Comparison of ENCODE assay signal across 17 cellular contexts in genomic region chr13:100040196-100040595, GRCh38. TPM values are rescaled to one million over a fixed set of nuclear protein-coding genes. Genes with fewer than 3 reads are reported as not detected.
A peak's percentile ranks its signal among the peaks of the same experiment; 100 is the strongest.
DNase-seq lines count a peak whose midpoint lies in the region; ATAC-seq and TF ChIP-seq lines count a peak whose summit lies in the region.
"Had no signal": no experiment of that assay in that cellular context is flagged by ENCODE, and none has a peak within 500 bp of the region (broad histone marks: within the 10 kb centered on the region; RNA-seq: fewer than 3 reads in every experiment).

No MANE protein-coding gene starts in this region.

- no TSS peak for BruUV-seq in PC-3 (replicated peaks; lab: Mats Ljungman, UMichigan)

- intact Hi-C loops in PC-3 (cut with micrococcal nuclease): loop anchor here (5.0 kb wide), 3 partner anchors 117 to 472 kb away; no protein-coding TSS in a partner anchor
- intact Hi-C loops in right cardiac atrium (cut with DNase I): no loop called here

- POLR2A ChIA-PET in PC-3 (lab: Charles Lee; ENCODE audit: unreplicated experiment): interaction anchor here (0.6 kb wide), 1 partner anchor 516 kb away, joined by 5 read pairs; no protein-coding TSS in a partner anchor

- WGBS in right cardiac atrium: 45% methylated on average over 3 of the region's 3 CpGs

- H3K4me1 ChIP-seq in PC-3 (ENCODE audit: insufficient read depth, low read length) (peaks cover 9% of the 10 kb centered on the region; the same call in 1 of the 2 replicates), right cardiac atrium (ENCODE audit: control insufficient read depth, insufficient read depth, low read length) (no peaks in the 10 kb centered on the region)
- H3K4me1 ChIP-seq: adrenal gland, gastrocnemius medialis, HAP-1 had no signal

- H3K27ac ChIP-seq in PC-3 (ENCODE audit: low read length) (no peak overlapping the region), right cardiac atrium (ENCODE audit: low read length) (no peak overlapping the region)
- H3K27ac ChIP-seq: adrenal gland, gastrocnemius medialis, thyroid gland had no signal

- CTCF ChIA-PET in PC-3 (lab: Charles Lee): no interaction called here

- H3K4me2 ChIP-seq in PC-3 (ENCODE audit: low read length): peak overlapping the region; percentile 74

- H3F3A ChIP-seq in PC-3 (ENCODE audit: low read length, unreplicated experiment): no peaks in the 10 kb centered on the region

- no peaks in the 10 kb centered on the region for H4K20me1 ChIP-seq in PC-3 (ENCODE audit: low read length)

- H2AFZ ChIP-seq in PC-3 (ENCODE audit: low read length): peak overlapping the region; percentile 63; the same call in 1 of the 2 replicates

- H3K27me3 ChIP-seq in PC-3 (ENCODE audit: low read length): no peaks in the 10 kb centered on the region
- H3K27me3 ChIP-seq in right cardiac atrium (ENCODE audit: control insufficient read depth, insufficient read depth): no peaks in the 10 kb centered on the region
- H3K27me3 ChIP-seq: adrenal gland, gastrocnemius medialis, thyroid gland had no signal

- no peaks in the 10 kb centered on the region for H3K36me3 ChIP-seq in PC-3 (ENCODE audit: low read depth, low read length)
- H3K36me3 ChIP-seq: adrenal gland, gastrocnemius medialis, HAP-1, thyroid gland had no signal

- DNase-seq in DMS53 treated with DMSO at 0.1 percent for 48 hours (lab: John Stamatoyannopoulos, UW; ENCODE audit: unreplicated experiment) (peak; percentile 35), NCI-H1930 (lab: John Stamatoyannopoulos, UW) (peak; percentile 66 to 75), PC-3 (no peak), left lobe of liver (ENCODE audit: low spot score) (no peak), right cardiac atrium (no peak), NCI-H524 (lab: John Stamatoyannopoulos, UW) (no peak), SK-N-DZ (ENCODE audit: low spot score) (no peak)
- no peak for DNase-seq in stimulated activated naive CD4-positive, alpha-beta T cell treated with Interleukin-2 at 50 U/mL for 16 hours (lab: John Stamatoyannopoulos, UW)
- DNase-seq: activated B cell treated with CpG ODN at 0.5 μM for 24 hours; adrenal gland; cerebellar nuclear complex; gastrocnemius medialis; NCI-H446; stimulated activated CD4-positive, alpha-beta T cell treated with anti-CD3 and anti-CD28 coated beads, Interleukin-4, amount 100 ng/mL, for 4 hours; thyroid gland had no signal

- no peak overlapping the region for H3K9ac ChIP-seq in PC-3 (ENCODE audit: low read length)

- H3K4me3 ChIP-seq in PC-3 (ENCODE audit: low read length) (peak overlapping the region; percentile 30), right cardiac atrium (ENCODE audit: low read length) (no peak overlapping the region)
- H3K4me3 ChIP-seq: adrenal gland, gastrocnemius medialis, HAP-1, thyroid gland had no signal

- H3K9me2 ChIP-seq in PC-3 (replicated peaks; ENCODE audit: low read length): no peaks in the 10 kb centered on the region

- ATAC-seq in PC-3: no peak; the same call in 1 of the 2 replicates
- ATAC-seq in left lobe of liver: peak; percentile 60
- ATAC-seq in right cardiac atrium: no peak
- ATAC-seq: gastrocnemius medialis had no signal

- H3K79me2 ChIP-seq in PC-3 (ENCODE audit: low read length): no peaks in the 10 kb centered on the region

- TF ChIP-seq CTCF in PC-3 (conservative IDR thresholded peaks at IDR 0.05; ENCODE audit: low read depth, low read length): no peak

- H3K9me3 ChIP-seq in PC-3 (ENCODE audit: low read length): no peaks in the 10 kb centered on the region
- no peaks in the 10 kb centered on the region for H3K9me3 ChIP-seq in right cardiac atrium (ENCODE audit: control insufficient read depth, low read length)
- H3K9me3 ChIP-seq: adrenal gland, gastrocnemius medialis, HAP-1, thyroid gland had no signal

RNA-seq across cellular contexts. Expression of gene PCCA, which starts 48.7 kb away (rescaled TPM):
- total RNA-seq in PC-3 (2014; rRNA removed) (7.5 and 10.5 TPM in 2 replicates), left lobe of liver (83.5 TPM), right cardiac atrium (10 to 100 TPM; 49.6 to 56.2 (median 55.3) TPM)
- 35.6 TPM for polyA plus RNA-seq in right cardiac atrium
- 14.2 and 14.9 TPM in 2 replicates for polyA plus RNA-seq in SK-N-DZ (2014; cell fraction: cytosol; rRNA removed)
- polyA plus RNA-seq in SK-N-DZ (2014; cell fraction: nucleus; rRNA removed): 22.7 and 24.6 TPM in 2 replicates

RNA-seq across cellular contexts. Expression of gene ZIC2, which starts 58.6 kb away (rescaled TPM):
- total RNA-seq in PC-3 (2014; rRNA removed) (not detected in 2 replicates), left lobe of liver (0.38 TPM), right cardiac atrium (not detected)
- polyA plus RNA-seq in right cardiac atrium: not detected
- not detected in 2 replicates for polyA plus RNA-seq in SK-N-DZ (2014; cell fraction: cytosol; rRNA removed)
- not detected in 2 replicates for polyA plus RNA-seq in SK-N-DZ (2014; cell fraction: nucleus; rRNA removed)
- total RNA-seq: activated B cell treated with CpG ODN at 0.5 μM for 24 hours, gastrocnemius medialis, skeletal muscle tissue, thyroid gland had no signal
- polyA plus RNA-seq: adrenal gland had no signal

Comparison
In these comparisons a context has a peak if more than half of its experiments do, and no peak if none do; other contexts are left out.
1. DNase-seq: peak in DMS53 treated with DMSO at 0.1 percent for 48 hours (single experiment) and NCI-H1930 (2 of 2); none in PC-3 (single experiment), left lobe of liver (single experiment), right cardiac atrium (0 of 3), NCI-H524 (0 of 2), stimulated activated naive CD4-positive, alpha-beta T cell treated with Interleukin-2 at 50 U/mL for 16 hours (single experiment) and SK-N-DZ (single experiment).